ENCODE assay signal across 2 cellular contexts in the genomic region with DNA sequence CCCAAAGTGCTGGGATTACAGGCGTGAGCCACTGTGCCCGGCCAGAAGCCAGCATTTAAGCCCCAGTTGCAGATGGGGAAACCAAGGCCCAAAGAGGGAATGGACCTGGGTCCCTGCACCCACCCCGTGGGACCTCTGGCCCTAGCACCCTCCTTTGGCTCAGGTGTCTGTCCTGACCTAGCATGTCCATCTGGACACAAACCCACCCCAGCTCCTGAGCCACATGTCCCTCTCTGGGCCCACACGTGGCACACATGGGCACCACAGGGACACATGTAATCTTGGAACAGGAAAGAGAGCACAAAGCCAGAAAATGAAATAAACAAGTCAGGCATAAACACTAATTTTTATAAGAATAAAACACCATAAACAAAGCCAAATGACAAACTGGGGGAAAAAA.
TF ChIP-seq lines count a peak whose summit lies in the region.

No MANE protein-coding gene starts in this region.

TF ChIP-seq in SK-N-SH, 30 proteins besides CTCF, POLR2A, EP300 and RAD21:
- no peak for TF ChIP-seq SMC3 (IDR thresholded peaks at IDR 0.05; ENCODE audit: low read depth, low read length)
- TF ChIP-seq MEF2A (IDR thresholded peaks at IDR 0.05; ENCODE audit: borderline replicate concordance, low read depth) = no peak
- TF ChIP-seq NRF1 (IDR thresholded peaks at IDR 0.05; ENCODE audit: low read depth, low read length) = no peak
- TF ChIP-seq POLR2AphosphoS5 (IDR thresholded peaks at IDR 0.05; ENCODE audit: low read depth, low read length) = no peak
- TF ChIP-seq, protein P1, sequence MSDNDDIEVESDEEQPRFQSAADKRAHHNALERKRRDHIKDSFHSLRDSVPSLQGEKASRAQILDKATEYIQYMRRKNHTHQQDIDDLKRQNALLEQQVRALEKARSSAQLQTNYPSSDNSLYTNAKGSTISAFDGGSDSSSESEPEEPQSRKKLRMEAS (IDR thresholded peaks at IDR 0.05; ENCODE audit: low read depth) = no peak
- TF ChIP-seq, protein P2, sequence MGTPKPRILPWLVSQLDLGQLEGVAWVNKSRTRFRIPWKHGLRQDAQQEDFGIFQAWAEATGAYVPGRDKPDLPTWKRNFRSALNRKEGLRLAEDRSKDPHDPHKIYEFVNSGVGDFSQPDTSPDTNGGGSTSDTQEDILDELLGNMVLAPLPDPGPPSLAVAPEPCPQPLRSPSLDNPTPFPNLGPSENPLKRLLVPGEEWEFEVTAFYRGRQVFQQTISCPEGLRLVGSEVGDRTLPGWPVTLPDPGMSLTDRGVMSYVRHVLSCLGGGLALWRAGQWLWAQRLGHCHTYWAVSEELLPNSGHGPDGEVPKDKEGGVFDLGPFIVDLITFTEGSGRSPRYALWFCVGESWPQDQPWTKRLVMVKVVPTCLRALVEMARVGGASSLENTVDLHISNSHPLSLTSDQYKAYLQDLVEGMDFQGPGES (IDR thresholded peaks at IDR 0.05; ENCODE audit: low read depth, low read length) = no peak
- no peak for TF ChIP-seq FOXJ3 (CRISPR knock-in tag; IDR thresholded peaks at IDR 0.05)
- TF ChIP-seq JUND (IDR thresholded peaks at IDR 0.05) = no peak
- TF ChIP-seq ELF1 (IDR thresholded peaks at IDR 0.05) = no peak
- no peak for TF ChIP-seq EZH2phosphoT487 (IDR thresholded peaks at IDR 0.05; ENCODE audit: borderline replicate concordance, low read depth)
- no peak for TF ChIP-seq SIN3A (IDR thresholded peaks at IDR 0.05; ENCODE audit: borderline replicate concordance, low read depth, low read length)
- TF ChIP-seq, protein P3, sequence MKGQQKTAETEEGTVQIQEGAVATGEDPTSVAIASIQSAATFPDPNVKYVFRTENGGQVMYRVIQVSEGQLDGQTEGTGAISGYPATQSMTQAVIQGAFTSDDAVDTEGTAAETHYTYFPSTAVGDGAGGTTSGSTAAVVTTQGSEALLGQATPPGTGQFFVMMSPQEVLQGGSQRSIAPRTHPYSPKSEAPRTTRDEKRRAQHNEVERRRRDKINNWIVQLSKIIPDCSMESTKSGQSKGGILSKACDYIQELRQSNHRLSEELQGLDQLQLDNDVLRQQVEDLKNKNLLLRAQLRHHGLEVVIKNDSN (IDR thresholded peaks at IDR 0.05; ENCODE audit: borderline replicate concordance, low read depth) = no peak
- no peak for TF ChIP-seq FOSL2 (IDR thresholded peaks at IDR 0.05; ENCODE audit: borderline replicate concordance, low read depth)
TF ChIP-seq in SK-N-SH: peak in this region for 0.

TF ChIP-seq in SK-N-SH treated with all-trans-retinoic acid at 6 μM for 48 hours, 23 proteins besides CTCF, POLR2A, EP300 and RAD21:
- TF ChIP-seq CSRNP3 (CRISPR knock-in tag; IDR thresholded peaks at IDR 0.05) (no peak), ZNF565 (CRISPR knock-in tag; conservative IDR thresholded peaks at IDR 0.05; ENCODE audit: low read depth) (no peak)
